16 cellular contexts compared by ENCODE assay signal in genomic region chr2:70549962-70550361, GRCh38. TPM values are rescaled to one million over a fixed set of nuclear protein-coding genes. Genes with fewer than 3 reads are reported as not detected.
DNase-seq lines count a peak whose midpoint lies in the region; ATAC-seq, FAIRE-seq and TF ChIP-seq lines count a peak whose summit lies in the region.
"Had no signal": no experiment of that assay in that cellular context is flagged by ENCODE, and none has a peak within 500 bp of the region (broad histone marks: within the 10 kb centered on the region; RNA-seq: fewer than 3 reads in every experiment).

No MANE protein-coding gene starts in this region.

- H3K9ac ChIP-seq in keratinocyte (ENCODE audit: control insufficient read depth, extremely low read depth, insufficient read depth, low read length), result no peak overlapping the region

- TF ChIP-seq CTCF in Calu3 (IDR thresholded peaks at IDR 0.05; ENCODE audit: unreplicated experiment), result no peak
- no peak for TF ChIP-seq CTCF in HEK293 (tag by site-specific recombination; IDR thresholded peaks at IDR 0.05)
- TF ChIP-seq CTCF in RWPE2 (IDR thresholded peaks at IDR 0.05; ENCODE audit: poor library complexity, severe bottlenecking), result no peak
- TF ChIP-seq CTCF in keratinocyte (optimal IDR thresholded peaks at IDR 0.05 in 1 of 3, IDR thresholded peaks at IDR 0.05 in 1 of 3, conservative IDR thresholded peaks at IDR 0.05 in 1 of 3; ENCODE audit: extremely low read depth in 1 of 3, insufficient read depth in 2 of 3, low read length in 3 of 3), result no peak

- H3K27ac Mint-ChIP-seq in Calu3 (ENCODE audit: unreplicated experiment), result no peak overlapping the region

- CTCF ChIA-PET in Calu3 (lab: Charles Lee), result interaction anchor here (0.7 to 1.9 kb wide), 3 partner anchors 25 to 212 kb away, joined by 3 to 4 read pairs (median 4); no protein-coding TSS in a partner anchor
- CTCF ChIA-PET in HEK293 (lab: Yijun Ruan, JAX), result interaction anchor here (0.7 kb wide), 1 partner anchor 18 kb away, joined by 3 read pairs; no protein-coding TSS in a partner anchor

- peaks cover 41% of the 10 kb centered on the region for H3K4me1 Mint-ChIP-seq in Calu3 (ENCODE audit: low read depth, unreplicated experiment)

- no peak for ATAC-seq in RWPE2 (ENCODE audit: low read depth)

- no peak for DNase-seq in Calu3
- DNase-seq in RWPE2 (ENCODE audit: low spot score), result no peak
- no peak for DNase-seq in keratinocyte (ENCODE audit: low read depth, low spot score)
- DNase-seq in activated CD4-positive, alpha-beta T cell treated with anti-CD3 and anti-CD28 coated beads, Interleukin-2, amount 50 U/mL, for 48 hours, result no peak
- DNase-seq in activated T-cell treated with anti-CD3 and anti-CD28 coated beads, Interleukin-2, amount 50 U/mL, for 1 hour, result no peak
- DNase-seq: C1 segment of cervical spinal cord; CD4-positive, alpha-beta memory T cell; COR-L47; DMS153; DND-41; GOT3 had no signal

- H3K27me3 ChIP-seq in RWPE2 (ENCODE audit: insufficient read depth, poor library complexity, severe bottlenecking), result no peaks in the 10 kb centered on the region
- H3K27me3 ChIP-seq in keratinocyte (ENCODE audit: control insufficient read depth, extremely low read depth, insufficient read depth, low read length), result no peaks in the 10 kb centered on the region

- H3K4me1 ChIP-seq in HEK293 (ENCODE audit: control insufficient read depth, insufficient read depth, low read length), result 0 out of 2 replicates have a peak, but pooled peaks cover 9% of the 10 kb centered on the region
- H3K4me1 ChIP-seq in RWPE2 (ENCODE audit: insufficient read depth, poor library complexity, severe bottlenecking), result peaks cover 51% of the 10 kb centered on the region
- H3K4me1 ChIP-seq in keratinocyte (ENCODE audit: control insufficient read depth, extremely low read depth, insufficient read depth, low read length), result peaks cover 40% of the 10 kb centered on the region
- H3K4me1 ChIP-seq: HAP-1 had no signal

- intact Hi-C loops in Calu3 (cut with micrococcal nuclease; ENCODE audit: unreplicated experiment), result loop anchor here (2.0 to 5.0 kb wide), 3 partner anchors 15 to 208 kb away; no protein-coding TSS in a partner anchor

- BruUV-seq in Calu3 (replicated peaks; lab: Mats Ljungman, UMichigan), result no TSS peak

- H2AFZ ChIP-seq in keratinocyte (ENCODE audit: control insufficient read depth, low read length), result no peak overlapping the region

- H3K9me3 ChIP-seq in HEK293 (ENCODE audit: control insufficient read depth, insufficient read depth, low read depth, low read length) (no peaks in the 10 kb centered on the region), RWPE2 (ENCODE audit: severe bottlenecking) (no peaks in the 10 kb centered on the region), keratinocyte (ENCODE audit: control insufficient read depth, low read depth, low read length) (no peaks in the 10 kb centered on the region)
- H3K9me3 ChIP-seq: HAP-1 had no signal

- H3K9me1 ChIP-seq in keratinocyte (ENCODE audit: control insufficient read depth, extremely low read depth, insufficient read depth, low read length), result peaks cover 7% of the 10 kb centered on the region

- no peaks in the 10 kb centered on the region for H3K9me3 Mint-ChIP-seq in Calu3 (ENCODE audit: low read depth, unreplicated experiment)
- H3K9me3 Mint-ChIP-seq: CD4-positive, alpha-beta memory T cell had no signal

- FAIRE-seq in keratinocyte (lab: Jason Lieb, UNC), result no peak
- FAIRE-seq: G401.6, GM12892, H54 had no signal

- H3K27ac ChIP-seq in HEK293 (ENCODE audit: extremely low read depth, low read depth, low read length), result no peak overlapping the region
- peak overlapping the region; percentile 30 for H3K27ac ChIP-seq in RWPE2 (ENCODE audit: poor library complexity, severe bottlenecking)
- H3K27ac ChIP-seq in keratinocyte (ENCODE audit: control insufficient read depth, insufficient read depth, low read length), result no peak overlapping the region

- H3K4me2 ChIP-seq in keratinocyte (ENCODE audit: control insufficient read depth, extremely low read depth, insufficient read depth, low read depth, low read length), result peak overlapping the region; percentile 47

- peaks cover 41% of the 10 kb centered on the region for H3K36me3 Mint-ChIP-seq in Calu3 (ENCODE audit: insufficient read depth, unreplicated experiment)

- peaks cover 16% of the 10 kb centered on the region for H4K20me1 ChIP-seq in keratinocyte (ENCODE audit: control insufficient read depth, extremely low read depth, insufficient read depth, low read length)

- dilution Hi-C loops in keratinocyte (cut with MboI; ENCODE audit: extremely low pct_ligation_motif_present, low sequenced_read_pairs), result no loop called here

- H3K4me3 Mint-ChIP-seq in Calu3 (ENCODE audit: low read depth, unreplicated experiment), result peak overlapping the region; percentile 99
- H3K4me3 Mint-ChIP-seq: CD4-positive, alpha-beta memory T cell had no signal

- POLR2A ChIA-PET in HEK293 (lab: Yijun Ruan, JAX), result no interaction called here

- H3K4me3 ChIP-seq in HEK293 (ENCODE audit: low read depth, low read length) (no peak overlapping the region), RWPE2 (ENCODE audit: severe bottlenecking) (no peak overlapping the region), keratinocyte (ENCODE audit: control insufficient read depth in 2 of 3, extremely low read depth in 1 of 3, insufficient read depth in 2 of 3, low read depth in 1 of 3, low read length in 3 of 3) (no peak overlapping the region)
- H3K4me3 ChIP-seq: HAP-1 had no signal

- H3K36me3 ChIP-seq in HEK293 (ENCODE audit: control insufficient read depth in 2 of 2, insufficient read depth in 1 of 2, low read length in 2 of 2) (no peaks in the 10 kb centered on the region), RWPE2 (ENCODE audit: low read depth) (peaks cover 24% of the 10 kb centered on the region), keratinocyte (ENCODE audit: control insufficient read depth in 2 of 2, extremely low read depth in 1 of 2, insufficient read depth in 2 of 2, low read length in 2 of 2) (peaks cover 0 to 11% of the 10 kb centered on the region in 2 experiments)
- H3K36me3 ChIP-seq: HAP-1 had no signal

- H3K27me3 Mint-ChIP-seq in Calu3 (ENCODE audit: unreplicated experiment), result no peaks in the 10 kb centered on the region

- peaks cover 91% of the 10 kb centered on the region for H3K79me2 ChIP-seq in keratinocyte (ENCODE audit: control insufficient read depth, insufficient read depth, low read length)

TF ChIP-seq in HEK293, 187 proteins besides CTCF, POLR2A, EP300 and RAD21:
- TF ChIP-seq ATF2 (tag by site-specific recombination; IDR thresholded peaks at IDR 0.05; ENCODE audit: low read depth), result peak; percentile 65
- TF ChIP-seq ZNF654 (tag by site-specific recombination; IDR thresholded peaks at IDR 0.05; ENCODE audit: low read depth), result no peak
TF ChIP-seq in HEK293: peak in this region for 1.

RNA-seq across cellular contexts. Expression of gene TGFA, which starts 3.7 kb away (rescaled TPM):
- 80.0 and 104 TPM in 2 replicates for total RNA-seq in Calu3 (2022)
- polyA plus RNA-seq in keratinocyte, result 26.6 to 71.8 TPM (median 51.7 TPM) in 3 replicates
- polyA plus RNA-seq in keratinocyte (2011; ENCODE audit: low read depth), result 45.8 TPM
- polyA plus RNA-seq in keratinocyte (2011; cell fraction: cytosol; rRNA removed), result 35.1 and 39.9 TPM in 2 replicates
- 46.4 and 47.9 TPM in 2 replicates for polyA plus RNA-seq in keratinocyte (2011; cell fraction: nucleus; rRNA removed)
- 45.8 and 70.2 TPM in 2 replicates for polyA plus RNA-seq in keratinocyte (2012; ENCODE audit: low replicate concordance)
- polyA minus RNA-seq in keratinocyte, result 42.6 to 126 TPM (median 65.6 TPM) in 3 replicates
- 76.2 TPM for polyA minus RNA-seq in keratinocyte (2011; cell fraction: cytosol; rRNA and poly(A)+ RNA removed)
- 66.3 and 93.9 TPM in 2 replicates for polyA minus RNA-seq in keratinocyte (2011; cell fraction: nucleus; rRNA and poly(A)+ RNA removed)
